ENCODE assay signal across 8 cellular contexts in the genomic region with DNA sequence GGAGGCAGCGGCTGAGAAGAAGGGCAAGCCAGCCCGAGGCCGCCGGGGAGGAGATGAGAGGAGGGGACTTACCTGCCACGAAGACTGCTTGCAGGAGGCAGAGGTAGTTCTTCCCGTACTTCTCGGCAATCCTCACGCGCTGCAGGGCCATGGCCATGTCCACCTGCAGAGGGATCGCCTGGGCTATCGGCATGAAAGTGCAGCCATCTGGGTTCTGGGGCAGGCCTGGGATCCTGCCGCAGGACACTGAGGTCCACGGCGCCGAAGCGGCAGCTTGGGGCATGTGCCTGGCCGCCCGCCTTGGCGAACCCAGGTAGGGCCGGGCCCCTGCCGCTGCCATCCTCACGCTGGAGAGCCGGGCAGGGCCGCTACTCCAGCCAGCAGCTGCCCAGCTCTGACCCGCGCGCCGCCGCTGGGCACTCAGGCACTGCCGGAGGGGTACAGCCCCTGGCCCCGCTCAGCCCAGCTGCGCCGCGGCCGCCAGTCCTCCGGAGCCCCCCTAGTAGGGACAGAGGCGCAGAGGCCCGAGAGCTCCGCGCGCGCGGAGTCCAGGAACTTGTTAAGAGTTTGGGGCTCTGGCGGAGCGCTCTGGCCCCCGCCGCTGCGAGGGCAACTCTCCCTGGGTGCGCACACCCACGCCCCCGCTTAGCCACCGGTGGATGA. TPM values are rescaled to one million over a fixed set of nuclear protein-coding genes. Genes with fewer than 3 reads are reported as not detected.
DNase-seq lines count a peak whose midpoint lies in the region; ATAC-seq, FAIRE-seq and TF ChIP-seq lines count a peak whose summit lies in the region.

No MANE protein-coding gene starts in this region.

- H3K4me1 Mint-ChIP-seq in HFFc6 (ENCODE audit: low read depth), result peaks cover 12% of the 10 kb centered on the region

- no peak overlapping the region for H3K9ac ChIP-seq in endothelial cell of umbilical vein (replicated peaks; ENCODE audit: extremely low read depth, insufficient read depth, low read length)

- peaks cover 11% of the 10 kb centered on the region; the same call in 1 of the 2 replicates for H3K27me3 Mint-ChIP-seq in HFFc6 (ENCODE audit: insufficient read depth)

- CTCF ChIA-PET in endothelial cell of umbilical vein (lab: Charles Lee), result no interaction called here

- H3K4me3 ChIP-seq in AG09309 (ENCODE audit: control insufficient read depth, low read depth, low read length) (peak overlapping the region; percentile 14), endothelial cell of umbilical vein (replicated peaks in 1 of 3; ENCODE audit: insufficient read depth in 1 of 3, low read depth in 1 of 3, low read length in 3 of 3) (peak overlapping the region in 1 of 3 experiments; percentile 28)

- no peak overlapping the region for H3K27ac ChIP-seq in endothelial cell of umbilical vein (ENCODE audit: insufficient read depth, low read depth, low read length)

- no peaks in the 10 kb centered on the region for H3K9me3 Mint-ChIP-seq in HFFc6

- H3K9me3 ChIP-seq in endothelial cell of umbilical vein (replicated peaks; ENCODE audit: control insufficient read depth, insufficient read depth, low read length), result no peaks in the 10 kb centered on the region

- H3K79me2 ChIP-seq in endothelial cell of umbilical vein (ENCODE audit: control insufficient read depth, insufficient read depth, low read length), result no peaks in the 10 kb centered on the region

- H3K36me3 Mint-ChIP-seq in HFFc6 (ENCODE audit: low read depth), result no peaks in the 10 kb centered on the region

- no peaks in the 10 kb centered on the region for H3K4me1 ChIP-seq in endothelial cell of umbilical vein (ENCODE audit: control insufficient read depth, extremely low read depth, insufficient read depth, low read length)

- peak overlapping the region; percentile 59 for H2AFZ ChIP-seq in endothelial cell of umbilical vein (ENCODE audit: low read depth, low read length)

- H3K9me1 ChIP-seq in endothelial cell of umbilical vein (replicated peaks; ENCODE audit: control insufficient read depth, extremely low read depth, insufficient read depth, low read length), result no peaks in the 10 kb centered on the region

- dilution Hi-C loops in endothelial cell of umbilical vein (cut with MboI; ENCODE audit: extremely low pct_ligation_motif_present, low sequenced_read_pairs), result no loop called here

- no peak for TF ChIP-seq POLR2A in endothelial cell of umbilical vein (IDR thresholded peaks at IDR 0.05; ENCODE audit: low read depth, low read length)

- no peak overlapping the region for H3K27ac Mint-ChIP-seq in HFFc6

- no TSS peak for BruUV-seq in endothelial cell of umbilical vein (replicated peaks; lab: Mats Ljungman, UMichigan)

- no peak for FAIRE-seq in endothelial cell of umbilical vein (lab: Jason Lieb, UNC)

- DNase-seq in AG09309 (ENCODE audit: low read depth) (no peak), HFFc6 (no peak), endothelial cell of umbilical vein (ENCODE audit: low read depth, low spot score) (peak; percentile 1), myocyte (ENCODE audit: low read depth) (peak; percentile 3)
- DNase-seq in activated CD4-positive, CD25-positive, alpha-beta regulatory T cell (lab: John Stamatoyannopoulos, UW), result no peak
- DNase-seq in effector CD8-positive, alpha-beta T cell (lab: John Stamatoyannopoulos, UW), result no peak

- intact Hi-C loops in endothelial cell of umbilical vein (cut with micrococcal nuclease), result no loop called here

- peak overlapping the region; percentile 55 for H3K4me2 ChIP-seq in endothelial cell of umbilical vein (ENCODE audit: insufficient read depth, low read length)

- H4K20me1 ChIP-seq in endothelial cell of umbilical vein (replicated peaks; ENCODE audit: control insufficient read depth, extremely low read depth, insufficient read depth, low read length), result no peaks in the 10 kb centered on the region

- POLR2A ChIA-PET in endothelial cell of umbilical vein (lab: Charles Lee), result no interaction called here

- no peak for TF ChIP-seq CTCF in AG09309 (IDR thresholded peaks at IDR 0.05; ENCODE audit: control insufficient read depth, insufficient read depth, low read depth, low read length, missing control alignments)
- TF ChIP-seq CTCF in HFFc6 (IDR thresholded peaks at IDR 0.05), result no peak
- TF ChIP-seq CTCF in endothelial cell of umbilical vein (IDR thresholded peaks at IDR 0.05; ENCODE audit: extremely low read depth in 1 of 2, insufficient read depth in 1 of 2, low read depth in 1 of 2, low read length in 2 of 2), result no peak

- H3K36me3 ChIP-seq in endothelial cell of umbilical vein (ENCODE audit: control insufficient read depth in 2 of 2, extremely low read depth in 1 of 2, insufficient read depth in 2 of 2, low read length in 2 of 2), result no peaks in the 10 kb centered on the region

- ATAC-seq in HG03520 (IDR thresholded peaks at IDR 0.05; ENCODE audit: unreplicated experiment) (no peak), GM21423 (IDR thresholded peaks at IDR 0.05; ENCODE audit: unreplicated experiment) (no peak)

- peak overlapping the region; percentile 83 for H3K4me3 Mint-ChIP-seq in HFFc6

- H3K27me3 ChIP-seq in endothelial cell of umbilical vein (ENCODE audit: control insufficient read depth in 2 of 2, insufficient read depth in 2 of 2, low read length in 2 of 2), result peaks cover 12 to 15% of the 10 kb centered on the region in 2 experiments

TF ChIP-seq in endothelial cell of umbilical vein, 7 proteins besides CTCF, POLR2A, EP300 and RAD21:
- TF ChIP-seq POLR2AphosphoS5 (IDR thresholded peaks at IDR 0.05; ENCODE audit: insufficient read depth, low read depth, low read length) (no peak), EZH2 (IDR thresholded peaks at IDR 0.05; ENCODE audit: borderline replicate concordance, low read depth, low read length, severe bottlenecking) (peak; percentile 69)
TF ChIP-seq in endothelial cell of umbilical vein: peak in this region for 1.

RNA-seq across cellular contexts. Expression of a gene that starts 16.0 kb away (rescaled TPM):
- total RNA-seq in HFFc6 (2021; fragmentation: NEBNext Ultra II Directional; extraction: Animal tissue kit (Norgen Biotek cat#: 25700)), result under 1 TPM in 1 of 6 experiments, not detected in 5; 0.11 TPM
- total RNA-seq in endothelial cell of umbilical vein (0.13 TPM in 1 of 2 replicates, not detected in the other), myocyte (0.10 and 0.91 TPM in 2 replicates)
- not detected in 2 replicates for polyA plus RNA-seq in endothelial cell of umbilical vein
- not detected in 2 replicates for polyA plus RNA-seq in endothelial cell of umbilical vein (2011; cell fraction: cytosol; rRNA removed)
- 0.13 and 0.30 TPM in 2 replicates for polyA plus RNA-seq in endothelial cell of umbilical vein (2011; cell fraction: nucleus; rRNA removed)
- polyA plus RNA-seq in endothelial cell of umbilical vein (2012), result not detected in 2 replicates
- polyA minus RNA-seq in endothelial cell of umbilical vein, result not detected in 2 replicates
- polyA minus RNA-seq in endothelial cell of umbilical vein (2011; cell fraction: cytosol; rRNA and poly(A)+ RNA removed), result not detected
- 0.34 TPM in 1 of 2 replicates, not detected in the other for polyA minus RNA-seq in endothelial cell of umbilical vein (2011; cell fraction: nucleus; rRNA and poly(A)+ RNA removed)
- polyA plus RNA-seq in myocyte (2012), result 0.14 TPM

Comparison
In these comparisons a context has a peak if more than half of its experiments do, and no peak if none do; other contexts are left out.
1. DNase-seq: peak in endothelial cell of umbilical vein (single experiment) and myocyte (single experiment); none in AG09309 (single experiment), HFFc6 (single experiment), activated CD4-positive, CD25-positive, alpha-beta regulatory T cell (0 of 4) and effector CD8-positive, alpha-beta T cell (single experiment).